In genomic region chr6:31574106-31575061, GRCh38 we compare ENCODE assay signal across 11 cellular contexts. TPM values are rescaled to one million over a fixed set of nuclear protein-coding genes. Genes with fewer than 3 reads are reported as not detected.
DNase-seq lines count a peak whose midpoint lies in the region; ATAC-seq and TF ChIP-seq lines count a peak whose summit lies in the region.
"Had no signal": no experiment of that assay in that cellular context is flagged by ENCODE, and none has a peak within 500 bp of the region (broad histone marks: within the 10 kb centered on the region; RNA-seq: fewer than 3 reads in every experiment).

No MANE protein-coding gene starts in this region.

- TF ChIP-seq EP300 in SK-N-SH (IDR thresholded peaks at IDR 0.05; ENCODE audit: borderline replicate concordance in 1 of 2, low read depth in 1 of 2, low read length in 1 of 2) = no peak

- H3K4me1 ChIP-seq in colonic mucosa = no peaks in the 10 kb centered on the region
- no peaks in the 10 kb centered on the region; a peak in 1 of 4 replicates for H3K4me1 ChIP-seq in SK-N-SH (ENCODE audit: control insufficient read depth in 1 of 2, insufficient read depth in 2 of 2, low read depth in 1 of 2, low read length in 1 of 2)

- peaks cover 74% of the 10 kb centered on the region for H3K36me3 Mint-ChIP-seq in activated T-cell treated with anti-CD3 and anti-CD28 coated beads, Interleukin-2, amount 50 U/mL, for 24 hours (ENCODE audit: low read depth)
- H3K36me3 Mint-ChIP-seq in stimulated activated effector memory CD8-positive, alpha-beta T cell treated with anti-CD3 and anti-CD28 coated beads, Interleukin-12 subunit alpha, Interleukin-12 subunit beta, amount 100 ng/mL, for 72 hours = peaks cover 78% of the 10 kb centered on the region

- no peaks in the 10 kb centered on the region for H3K27me3 Mint-ChIP-seq in activated T-cell treated with anti-CD3 and anti-CD28 coated beads, Interleukin-2, amount 50 U/mL, for 24 hours

- no peaks in the 10 kb centered on the region for H4K20me1 ChIP-seq in SK-N-SH (ENCODE audit: insufficient read depth)

- peak overlapping the region; percentile 86 for H3K27ac ChIP-seq in KOPT-K1 (ENCODE audit: low read depth, low read length, poor library complexity, severe bottlenecking)
- H3K27ac ChIP-seq in colonic mucosa = peak overlapping the region; percentile 1
- no peak overlapping the region for H3K27ac ChIP-seq in SK-N-SH (ENCODE audit: low read depth in 2 of 2, low read length in 1 of 2)

- no peak overlapping the region for H2AFZ ChIP-seq in SK-N-SH (ENCODE audit: low read depth)

- ATAC-seq in stimulated activated effector memory CD8-positive, alpha-beta T cell treated with anti-CD3 and anti-CD28 coated beads, Interleukin-12 subunit alpha, Interleukin-12 subunit beta, amount 100 ng/mL, for 72 hours = peak; percentile 2
- ATAC-seq in GM18517 (IDR thresholded peaks at IDR 0.05; ENCODE audit: unreplicated experiment) = no peak

- DNase-seq in activated T-cell treated with anti-CD3 and anti-CD28 coated beads, Interleukin-2, amount 50 U/mL, for 24 hours = peak; percentile 75
- DNase-seq in activated T-cell treated with anti-CD3 and anti-CD28 coated beads for 4 hours (no peak), colonic mucosa (no peak), SK-N-SH (no peak), NCI-H345 treated with DMSO at 0.1 percent for 48 hours (lab: John Stamatoyannopoulos, UW; ENCODE audit: unreplicated experiment) (no peak)
- DNase-seq in stimulated activated effector memory CD8-positive, alpha-beta T cell treated with anti-CD3 and anti-CD28 coated beads, Interleukin-12 subunit alpha, Interleukin-12 subunit beta, amount 100 ng/mL, for 72 hours (ENCODE audit: low spot score in 2 of 2) = peak in 1 of 2 donors; percentile 78
- DNase-seq: NCI-H1694 treated with DMSO at 0.1 percent for 48 hours had no signal

- H3K4me2 ChIP-seq in SK-N-SH = no peak overlapping the region

- no peaks in the 10 kb centered on the region for H3K79me2 ChIP-seq in SK-N-SH (ENCODE audit: insufficient read depth)

- peaks cover 2% of the 10 kb centered on the region for H3F3A ChIP-seq in SK-N-SH (replicated peaks; ENCODE audit: insufficient read depth)

- H3K4me3 ChIP-seq in colonic mucosa (no peak overlapping the region), SK-N-SH (ENCODE audit: low read depth in 2 of 2, low read length in 1 of 2) (no peak overlapping the region)

- H3K9me3 ChIP-seq in KOPT-K1 (ENCODE audit: insufficient read depth, low read length, poor library complexity, severe bottlenecking) (no peaks in the 10 kb centered on the region), colonic mucosa (no peaks in the 10 kb centered on the region), SK-N-SH (no peaks in the 10 kb centered on the region; the same call in 1 of the 2 replicates)

- peak overlapping the region; percentile 99 for H3K27ac Mint-ChIP-seq in activated T-cell treated with anti-CD3 and anti-CD28 coated beads, Interleukin-2, amount 50 U/mL, for 24 hours
- H3K27ac Mint-ChIP-seq in stimulated activated effector memory CD8-positive, alpha-beta T cell treated with anti-CD3 and anti-CD28 coated beads, Interleukin-12 subunit alpha, Interleukin-12 subunit beta, amount 100 ng/mL, for 72 hours = peak overlapping the region; percentile 98

- peaks cover 26% of the 10 kb centered on the region; the same call in 1 of the 2 replicates for H3K36me3 ChIP-seq in KOPT-K1 (ENCODE audit: insufficient read depth, low read length)
- H3K36me3 ChIP-seq in colonic mucosa = no peaks in the 10 kb centered on the region
- H3K36me3 ChIP-seq in SK-N-SH (replicated peaks in 1 of 2; ENCODE audit: control insufficient read depth in 1 of 2, insufficient read depth in 2 of 2, low read length in 1 of 2) = no peaks in the 10 kb centered on the region

- H3K9me3 Mint-ChIP-seq in activated T-cell treated with anti-CD3 and anti-CD28 coated beads, Interleukin-2, amount 50 U/mL, for 24 hours = no peaks in the 10 kb centered on the region
- no peaks in the 10 kb centered on the region for H3K9me3 Mint-ChIP-seq in stimulated activated effector memory CD8-positive, alpha-beta T cell treated with anti-CD3 and anti-CD28 coated beads, Interleukin-12 subunit alpha, Interleukin-12 subunit beta, amount 100 ng/mL, for 72 hours

- H3K4me1 Mint-ChIP-seq in activated T-cell treated with anti-CD3 and anti-CD28 coated beads, Interleukin-2, amount 50 U/mL, for 24 hours (ENCODE audit: low read depth) = peaks cover 88% of the 10 kb centered on the region
- peaks cover 72% of the 10 kb centered on the region for H3K4me1 Mint-ChIP-seq in stimulated activated effector memory CD8-positive, alpha-beta T cell treated with anti-CD3 and anti-CD28 coated beads, Interleukin-12 subunit alpha, Interleukin-12 subunit beta, amount 100 ng/mL, for 72 hours

- TF ChIP-seq RAD21 in SK-N-SH (IDR thresholded peaks at IDR 0.05; ENCODE audit: low read length) = no peak

- WGBS in SK-N-SH (ENCODE audit: low lambda C conversion rate) = 65% methylated on average over 14 of the region's 14 CpGs

- intact Hi-C loops in colonic mucosa (cut with DNase I) = no loop called here

- peak overlapping the region; percentile 97 for H3K4me3 Mint-ChIP-seq in activated T-cell treated with anti-CD3 and anti-CD28 coated beads, Interleukin-2, amount 50 U/mL, for 24 hours
- H3K4me3 Mint-ChIP-seq in stimulated activated effector memory CD8-positive, alpha-beta T cell treated with anti-CD3 and anti-CD28 coated beads, Interleukin-12 subunit alpha, Interleukin-12 subunit beta, amount 100 ng/mL, for 72 hours = peak overlapping the region; percentile 97

- POLR2A ChIA-PET in SK-N-SH (lab: Yijun Ruan, JAX) = no interaction called here

- H3K9ac ChIP-seq in colonic mucosa (ENCODE audit: low read depth in 2 of 2, low read length in 2 of 2) (no peak overlapping the region), SK-N-SH (no peak overlapping the region)

- no peaks in the 10 kb centered on the region for H3K9me2 ChIP-seq in SK-N-SH

- no peak for TF ChIP-seq CTCF in colonic mucosa (IDR thresholded peaks at IDR 0.05)
- TF ChIP-seq CTCF in SK-N-SH (IDR thresholded peaks at IDR 0.05) = no peak

- no peaks in the 10 kb centered on the region for H3K27me3 ChIP-seq in colonic mucosa
- no peaks in the 10 kb centered on the region for H3K27me3 ChIP-seq in SK-N-SH (ENCODE audit: insufficient read depth)

- CTCF ChIA-PET in SK-N-SH (lab: Yijun Ruan, JAX) = interaction anchor here (0.9 to 17.6 kb wide), 7 partner anchors 9 to 66 kb away, joined by 3 to 312 read pairs (median 3); partner anchors contain the start of genes ATP6V1G2, LST1 and NFKBIL1

TF ChIP-seq in SK-N-SH, 30 proteins besides CTCF, POLR2A, EP300 and RAD21 (continues in another document):
- TF ChIP-seq, protein P1, sequence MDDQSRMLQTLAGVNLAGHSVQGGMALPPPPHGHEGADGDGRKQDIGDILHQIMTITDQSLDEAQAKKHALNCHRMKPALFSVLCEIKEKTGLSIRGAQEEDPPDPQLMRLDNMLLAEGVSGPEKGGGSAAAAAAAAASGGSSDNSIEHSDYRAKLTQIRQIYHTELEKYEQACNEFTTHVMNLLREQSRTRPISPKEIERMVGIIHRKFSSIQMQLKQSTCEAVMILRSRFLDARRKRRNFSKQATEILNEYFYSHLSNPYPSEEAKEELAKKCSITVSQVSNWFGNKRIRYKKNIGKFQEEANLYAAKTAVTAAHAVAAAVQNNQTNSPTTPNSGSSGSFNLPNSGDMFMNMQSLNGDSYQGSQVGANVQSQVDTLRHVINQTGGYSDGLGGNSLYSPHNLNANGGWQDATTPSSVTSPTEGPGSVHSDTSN (IDR thresholded peaks at IDR 0.05) = no peak
- TF ChIP-seq MXI1 (IDR thresholded peaks at IDR 0.05; ENCODE audit: low read depth, low read length) (no peak), REST (IDR thresholded peaks at IDR 0.05; ENCODE audit: low read depth, low read length) (no peak)

RNA-seq across cellular contexts. Expression of gene TNF, which starts 1.0 kb away (rescaled TPM):
- 1 to 10 TPM in 1 of 2 donors, under 1 TPM in 1; 0.48 to 1.4 TPM for total RNA-seq in colonic mucosa
- polyA plus RNA-seq in SK-N-SH (2012; rRNA removed) = not detected in 2 replicates
- not detected in 2 replicates for polyA plus RNA-seq in SK-N-SH (2012; cell fraction: cytosol; rRNA removed)
- not detected in 2 replicates for polyA plus RNA-seq in SK-N-SH (2012; cell fraction: nucleus; rRNA removed)
- total RNA-seq: dermis microvascular lymphatic vessel endothelial cell had no signal

RNA-seq across cellular contexts. Expression of gene LTA, which starts 2.3 kb away (rescaled TPM):
- total RNA-seq in colonic mucosa = 1 to 10 TPM in 1 of 2 donors, under 1 TPM in 1; 0.35 to 2.4 TPM
- not detected in 2 replicates for polyA plus RNA-seq in SK-N-SH (2012; rRNA removed)
- polyA plus RNA-seq in SK-N-SH (2012; cell fraction: cytosol; rRNA removed) = 0.03 TPM in 1 of 2 replicates, not detected in the other
- 0.06 and 0.07 TPM in 2 replicates for polyA plus RNA-seq in SK-N-SH (2012; cell fraction: nucleus; rRNA removed)
- total RNA-seq: dermis microvascular lymphatic vessel endothelial cell, RPMI7951 had no signal

RNA-seq across cellular contexts. Expression of gene LTB, which starts 7.8 kb away (rescaled TPM):
- 1 to 10 TPM; 3.4 to 5.7 TPM for total RNA-seq in colonic mucosa
- 0.10 and 0.16 TPM in 2 replicates for polyA plus RNA-seq in SK-N-SH (2012; rRNA removed)
- 0.16 and 0.21 TPM in 2 replicates for polyA plus RNA-seq in SK-N-SH (2012; cell fraction: cytosol; rRNA removed)
- polyA plus RNA-seq in SK-N-SH (2012; cell fraction: nucleus; rRNA removed) = 0.18 and 0.22 TPM in 2 replicates
- total RNA-seq: RPMI7951 had no signal

RNA-seq across cellular contexts. Expression of gene LST1, which starts 11.7 kb away (rescaled TPM):
- 1 to 10 TPM; 4.8 to 9.2 TPM for total RNA-seq in colonic mucosa
- not detected in 2 replicates for polyA plus RNA-seq in SK-N-SH (2012; rRNA removed)
- polyA plus RNA-seq in SK-N-SH (2012; cell fraction: cytosol; rRNA removed) = not detected in 2 replicates
- 0.13 and 0.23 TPM in 2 replicates for polyA plus RNA-seq in SK-N-SH (2012; cell fraction: nucleus; rRNA removed)
- total RNA-seq: RPMI7951 had no signal

RNA-seq across cellular contexts. Expression of gene NCR3, which starts 18.4 kb away (rescaled TPM):
- under 1 TPM; 0.67 to 0.90 TPM for total RNA-seq in colonic mucosa
- not detected in 2 replicates for polyA plus RNA-seq in SK-N-SH (2012; rRNA removed)
- not detected in 2 replicates for polyA plus RNA-seq in SK-N-SH (2012; cell fraction: cytosol; rRNA removed)
- not detected in 2 replicates for polyA plus RNA-seq in SK-N-SH (2012; cell fraction: nucleus; rRNA removed)
- total RNA-seq: dermis microvascular lymphatic vessel endothelial cell had no signal

Comparison
In these comparisons a context has a peak if more than half of its experiments do, and no peak if none do; other contexts are left out.
1. H3K27ac ChIP-seq: peak in KOPT-K1 (single experiment) and colonic mucosa (single experiment); none in SK-N-SH (0 of 2).